Comparison of ENCODE assay signal across 20 cellular contexts in genomic region chr3:167602041-167602440, GRCh38. TPM values are rescaled to one million over a fixed set of nuclear protein-coding genes. Genes with fewer than 3 reads are reported as not detected.
DNase-seq lines count a peak whose midpoint lies in the region; FAIRE-seq and TF ChIP-seq lines count a peak whose summit lies in the region.
"Had no signal": no experiment of that assay in that cellular context is flagged by ENCODE, and none has a peak within 500 bp of the region (broad histone marks: within the 10 kb centered on the region; RNA-seq: fewer than 3 reads in every experiment).

No MANE protein-coding gene starts in this region.

- 43% methylated on average over 2 of the region's 2 CpGs; no CpG with 5 or more reads in 1 of the 2 experiments for WGBS in H1 (ENCODE audit: extremely low coverage in 1 of 2, insufficient coverage in 1 of 2, insufficient read length in 1 of 2, insufficient replicate concordance in 2 of 2, low coverage in 1 of 2, low lambda C conversion rate in 2 of 2, missing lambda C conversion rate in 1 of 2), 2 experiments

- TF ChIP-seq EP300 in H1 (IDR thresholded peaks at IDR 0.05; ENCODE audit: borderline replicate concordance in 1 of 2, low read depth in 2 of 2, low read length in 2 of 2) = peak in 1 of 2 experiments; percentile 25; a peak in 1 of 3 replicates

- H3K14ac ChIP-seq in H1 (ENCODE audit: insufficient read length) = no peak overlapping the region

- H2AK5ac ChIP-seq in H1 (ENCODE audit: low read depth, low read length) = no peak overlapping the region

- H3K79me2 ChIP-seq in H1 (ENCODE audit: control insufficient read depth in 1 of 2, insufficient read depth in 2 of 2, low read length in 2 of 2) = no peaks in the 10 kb centered on the region

- no peak overlapping the region for H2BK12ac ChIP-seq in H1 (ENCODE audit: low read depth, low read length)

- TF ChIP-seq RAD21 in H1 (IDR thresholded peaks at IDR 0.05 in 1 of 2, conservative IDR thresholded peaks at IDR 0.05 in 1 of 2; ENCODE audit: low read depth in 2 of 2, low read length in 2 of 2) = no peak

- H3K36me3 Mint-ChIP-seq in activated CD4-positive, alpha-beta memory T cell treated with anti-CD3 and anti-CD28 coated beads, Interleukin-2, amount 10 ng/mL, durations not matched to agents 7 days and 5 days (ENCODE audit: low read depth) = no peaks in the 10 kb centered on the region
- H3K36me3 Mint-ChIP-seq: CD8-positive, alpha-beta memory T cell had no signal

- H3K4me3 ChIP-seq in H1 (ENCODE audit: extremely low read depth in 1 of 4, insufficient read depth in 2 of 4, low read depth in 3 of 4, low read length in 4 of 4) (peak overlapping the region in 1 of 4 experiments; percentile 6; a peak in 1 of 8 replicates), iPS-18a (ENCODE audit: low read length) (peak overlapping the region; percentile 31), H7 (ENCODE audit: insufficient read depth, low read depth, low read length) (no peak overlapping the region)
- H3K4me3 ChIP-seq: K562 had no signal

- H3K27ac ChIP-seq in H1 (ENCODE audit: low read depth, low read length) = no peak overlapping the region
- no peak overlapping the region for H3K27ac ChIP-seq in iPS-18a (ENCODE audit: low read length)
- H3K27ac ChIP-seq: 22Rv1 had no signal

- H4K20me1 ChIP-seq in H1 (replicated peaks in 1 of 2; ENCODE audit: control insufficient read depth in 1 of 2, insufficient read depth in 2 of 2, low read length in 2 of 2) = no peaks in the 10 kb centered on the region

- H2BK15ac ChIP-seq in H1 (ENCODE audit: low read length) = no peak overlapping the region

- no peak overlapping the region for H3K4ac ChIP-seq in H1 (replicated peaks; ENCODE audit: insufficient read length, low read depth, low read length)

- H3K27me3 ChIP-seq in H1 (replicated peaks in 1 of 4; ENCODE audit: control insufficient read depth in 3 of 4, extremely low read depth in 1 of 4, insufficient read depth in 3 of 4, low read length in 3 of 4) (no peaks in the 10 kb centered on the region), iPS-18a (ENCODE audit: control insufficient read depth, insufficient read depth, low read length) (no peaks in the 10 kb centered on the region), H7 (ENCODE audit: control insufficient read depth, insufficient read depth, low read length) (no peaks in the 10 kb centered on the region)

- no peak overlapping the region for H4K8ac ChIP-seq in H1 (ENCODE audit: extremely low read depth, insufficient read depth, low read length)

- CTCF ChIA-PET in H1 (lab: Charles Lee; ENCODE audit: partially characterized antibody) = no interaction called here
- CTCF ChIA-PET in activated CD4-positive, alpha-beta memory T cell treated with anti-CD3 and anti-CD28 coated beads, Interleukin-2, amount 10 ng/mL, durations not matched to agents 7 days and 5 days (lab: Charles Lee) = no interaction called here

- H3K9me3 ChIP-seq in H1 (ENCODE audit: insufficient read depth in 2 of 2, low read depth in 1 of 2, low read length in 1 of 2) (peaks cover 4 to 6% of the 10 kb centered on the region in 2 experiments; a peak in 1 of 4 replicates), iPS-18a (ENCODE audit: control insufficient read depth, low read depth, low read length) (peaks cover 2% of the 10 kb centered on the region)
- H3K9me3 ChIP-seq: Caco-2 had no signal

- H2BK120ac ChIP-seq in H1 (replicated peaks; ENCODE audit: low read depth, low read length) = no peak overlapping the region

- H3K23ac ChIP-seq in H1 (ENCODE audit: insufficient read length) = no peak overlapping the region

- no peak overlapping the region for H3K9ac ChIP-seq in H1 (replicated peaks in 1 of 4; ENCODE audit: extremely low read depth in 1 of 4, low read depth in 3 of 4, low read length in 3 of 4)
- H3K9ac ChIP-seq in iPS-18a (ENCODE audit: low read length) = no peak overlapping the region

- TF ChIP-seq POLR2A in H1 (IDR thresholded peaks at IDR 0.05; ENCODE audit: control extremely low read depth in 1 of 2, low read depth in 2 of 2, low read length in 2 of 2) = no peak

- DNase-seq in NCI-H146 (lab: John Stamatoyannopoulos, UW) (peak; percentile 11), NCI-H146 treated with DMSO at 0.1 percent for 48 hours (lab: John Stamatoyannopoulos, UW; ENCODE audit: unreplicated experiment) (no peak), H1 (ENCODE audit: low read depth in 1 of 2, low spot score in 2 of 2) (no peak), HCEC 1CT (no peak), H7 (no peak)
- no peak for DNase-seq in stimulated activated CD4-positive, alpha-beta T cell treated with anti-CD3 and anti-CD28 coated beads, Interleukin-12 subunit alpha, Interleukin-12 subunit beta, amount 100 ng/mL, for 4 hours
- DNase-seq in activated CD4-positive, alpha-beta memory T cell treated with anti-CD3 and anti-CD28 coated beads, Interleukin-2, amount 10 ng/mL, durations not matched to agents 7 days and 5 days = no peak
- DNase-seq: Caco-2; CD8-positive, alpha-beta memory T cell; DND-41; GDM1 had no signal

- TF ChIP-seq CTCF in H1 (IDR thresholded peaks at IDR 0.05; ENCODE audit: control extremely low read depth in 1 of 3, insufficient read depth in 1 of 3, low read depth in 1 of 3, low read length in 3 of 3) = no peak

- H3K18ac ChIP-seq in H1 (ENCODE audit: extremely low read depth, low read length) = no peak overlapping the region

- no peak overlapping the region for H4K91ac ChIP-seq in H1 (replicated peaks; ENCODE audit: insufficient read length, low read length)

- FAIRE-seq in H1 (lab: Jason Lieb, UNC) = no peak
- FAIRE-seq: GM12892, HTR-8/SVneo, K562 had no signal

- POLR2A ChIA-PET in H1 (lab: Charles Lee; ENCODE audit: partially characterized antibody) = no interaction called here
- POLR2A ChIA-PET in activated CD4-positive, alpha-beta memory T cell treated with anti-CD3 and anti-CD28 coated beads, Interleukin-2, amount 10 ng/mL, durations not matched to agents 7 days and 5 days (lab: Charles Lee) = no interaction called here

- no peaks in the 10 kb centered on the region for H3K27me3 Mint-ChIP-seq in activated CD4-positive, alpha-beta memory T cell treated with anti-CD3 and anti-CD28 coated beads, Interleukin-2, amount 10 ng/mL, durations not matched to agents 7 days and 5 days

- peak overlapping the region in 1 of 2 experiments; percentile 29; a peak in 1 of 4 replicates for H3K4me2 ChIP-seq in H1 (ENCODE audit: insufficient read depth in 1 of 2, low read depth in 2 of 2, low read length in 2 of 2)

- no peaks in the 10 kb centered on the region for H3K23me2 ChIP-seq in H1 (ENCODE audit: low read depth, low read length)

- H3K56ac ChIP-seq in H1 (replicated peaks; ENCODE audit: insufficient read length, low read depth, low read length) = no peak overlapping the region

- H2AFZ ChIP-seq in H1 (ENCODE audit: low read length) = no peak overlapping the region

- H2BK5ac ChIP-seq in H1 (ENCODE audit: low read depth, low read length) = no peak overlapping the region

- H3K4me1 ChIP-seq in H1 (replicated peaks in 1 of 4; ENCODE audit: control insufficient read depth in 3 of 4, insufficient read depth in 4 of 4, low read length in 3 of 4) (peaks cover 0 to 20% (median 2%) of the 10 kb centered on the region in 4 experiments; a peak in 4 of 7 replicates), iPS-18a (ENCODE audit: control insufficient read depth, low read depth, low read length) (peaks cover 39% of the 10 kb centered on the region)
- H3K4me1 ChIP-seq: Caco-2 had no signal

- no peaks in the 10 kb centered on the region for H3K36me3 ChIP-seq in H1 (ENCODE audit: control insufficient read depth in 2 of 4, insufficient read depth in 4 of 4, low read length in 3 of 4)
- no peaks in the 10 kb centered on the region for H3K36me3 ChIP-seq in iPS-18a (ENCODE audit: control insufficient read depth, low read depth, low read length)
- H3K36me3 ChIP-seq in H7 (replicated peaks; ENCODE audit: control insufficient read depth, insufficient read depth, low read length) = no peaks in the 10 kb centered on the region

- no peak overlapping the region for H3K4me3 Mint-ChIP-seq in activated CD4-positive, alpha-beta memory T cell treated with anti-CD3 and anti-CD28 coated beads, Interleukin-2, amount 10 ng/mL, durations not matched to agents 7 days and 5 days
- H3K4me3 Mint-ChIP-seq: CD14-positive monocyte; CD8-positive, alpha-beta memory T cell had no signal

- H2BK20ac ChIP-seq in H1 (ENCODE audit: low read length) = no peak overlapping the region

- peaks cover 2% of the 10 kb centered on the region for H3K9me3 Mint-ChIP-seq in activated CD4-positive, alpha-beta memory T cell treated with anti-CD3 and anti-CD28 coated beads, Interleukin-2, amount 10 ng/mL, durations not matched to agents 7 days and 5 days

- H3K4me1 Mint-ChIP-seq in activated CD4-positive, alpha-beta memory T cell treated with anti-CD3 and anti-CD28 coated beads, Interleukin-2, amount 10 ng/mL, durations not matched to agents 7 days and 5 days = no peaks in the 10 kb centered on the region
- H3K4me1 Mint-ChIP-seq: CD14-positive monocyte; CD8-positive, alpha-beta memory T cell had no signal

- no peak overlapping the region for H4K5ac ChIP-seq in H1 (ENCODE audit: insufficient read length, low read depth, low read length)

- H3K27ac Mint-ChIP-seq in activated CD4-positive, alpha-beta memory T cell treated with anti-CD3 and anti-CD28 coated beads, Interleukin-2, amount 10 ng/mL, durations not matched to agents 7 days and 5 days = no peak overlapping the region
- H3K27ac Mint-ChIP-seq: CD14-positive monocyte; CD8-positive, alpha-beta memory T cell had no signal

- no peaks in the 10 kb centered on the region for H3K79me1 ChIP-seq in H1 (ENCODE audit: low read depth, low read length)

RNA-seq across cellular contexts. Expression of gene WDR49, which starts 51.7 kb away (rescaled TPM):
- 1.7 and 3.2 TPM in 2 replicates for total RNA-seq in H1 (2021; fragmentation: NEBNext Ultra II Directional; extraction: Animal tissue kit (Norgen Biotek cat#: 25700))
- polyA plus RNA-seq in H1 (2011; rRNA removed) = 0.25 and 0.50 TPM in 2 replicates
- polyA plus RNA-seq in H1 (2011; cell fraction: cytosol; rRNA removed) = 0.88 TPM
- polyA plus RNA-seq in H1 (2011; cell fraction: nucleus; rRNA removed) = 0.46 TPM
- polyA plus RNA-seq in H1 (2012, experiment 1 of 2) = 0.48 to 1.6 TPM (median 0.83 TPM) in 4 replicates
- polyA plus RNA-seq in H1 (2012, experiment 2 of 2) = 0.07 TPM
- polyA plus RNA-seq in H1 (2013, experiment 1 of 2) = 0.53 TPM
- polyA plus RNA-seq in H1 (2013, experiment 2 of 2) = 0.46 TPM
- 1.8 and 4.2 TPM in 2 replicates for polyA minus RNA-seq in H1 (2011; rRNA and poly(A)+ RNA removed)
- polyA minus RNA-seq in H1 (2011; cell fraction: cytosol; rRNA and poly(A)+ RNA removed) = 0.66 TPM
- polyA minus RNA-seq in H1 (2011; cell fraction: nucleus; rRNA and poly(A)+ RNA removed) = 8.3 TPM
- total RNA-seq in activated CD4-positive, alpha-beta memory T cell treated with anti-CD3 and anti-CD28 coated beads, Interleukin-2, amount 10 ng/mL, durations not matched to agents 7 days and 5 days = not detected
- 0.07 and 0.35 TPM in 2 replicates for total RNA-seq in H7 (2014; rRNA removed; shearing (Covaris generic))
- total RNA-seq: A673, H4, K562 had no signal
- polyA plus RNA-seq: BJ; CD8-positive, alpha-beta memory T cell; K562 had no signal
